9 cellular contexts compared by ENCODE assay signal in the genomic region with DNA sequence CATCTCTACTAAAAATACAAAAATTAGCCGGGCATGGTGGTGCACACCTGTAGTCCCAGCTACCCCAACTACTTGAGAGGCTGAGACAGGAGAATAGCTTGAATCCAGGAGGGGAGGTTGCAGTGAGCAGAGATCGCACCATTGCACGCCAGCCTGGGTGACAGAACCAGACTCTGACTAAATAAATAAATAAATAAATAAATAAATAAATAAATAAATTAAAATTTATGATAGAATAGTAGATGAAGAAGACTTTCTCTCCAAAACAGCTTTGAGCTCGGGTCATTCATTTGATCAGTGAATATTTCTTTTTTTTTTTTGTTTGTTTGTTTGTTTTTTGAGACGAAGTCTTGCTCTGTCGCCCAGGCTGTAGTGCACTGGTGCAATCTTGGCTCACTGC. TPM values are rescaled to one million over a fixed set of nuclear protein-coding genes. Genes with fewer than 3 reads are reported as not detected.
"Had no signal": no experiment of that assay in that cellular context is flagged by ENCODE, and none has a peak within 500 bp of the region (broad histone marks: within the 10 kb centered on the region; RNA-seq: fewer than 3 reads in every experiment).

No MANE protein-coding gene starts in this region.

- H3K36me3 ChIP-seq: HAP-1 had no signal

- H3K9me3 ChIP-seq: HAP-1 had no signal

- H3K9ac ChIP-seq: GM23248 had no signal

- H3K27ac Mint-ChIP-seq: HFFc6 had no signal

- DNase-seq: GM23248, GOT3, H7, H9, HCEC 1CT, HFFc6 had no signal

- H3K4me3 Mint-ChIP-seq: H9, HFFc6 had no signal

- H3K4me3 ChIP-seq: GM23248, HAP-1 had no signal

- ATAC-seq: HCT116 had no signal

- FAIRE-seq: H54 had no signal

- H3K27ac ChIP-seq: GM23248 had no signal

- H2AFZ ChIP-seq: GM23248 had no signal

- H3K9me3 Mint-ChIP-seq: HFFc6 had no signal

RNA-seq across cellular contexts. Expression of gene KCNG3, which starts 57.1 kb away (rescaled TPM):
- total RNA-seq: GM23248, HFFc6 had no signal
- polyA plus RNA-seq: GM23248 had no signal
